ENCODE assay signal across 10 cellular contexts in genomic region chr13:37515226-37515625, GRCh38.
"Had no signal": no experiment of that assay in that cellular context is flagged by ENCODE, and none has a peak within 500 bp of the region (broad histone marks: within the 10 kb centered on the region; RNA-seq: fewer than 3 reads in every experiment).

No MANE protein-coding gene starts in this region.

- H3K9ac ChIP-seq: GM23248 had no signal

- H3K36me3 ChIP-seq: HAP-1 had no signal

- H3K4me1 Mint-ChIP-seq: IgD-negative memory B cell had no signal

- H3K9me3 Mint-ChIP-seq: HFFc6 had no signal

- H3K27ac ChIP-seq: GM23248, HL-60 had no signal

- H3K4me3 Mint-ChIP-seq: HFFc6, IgD-negative memory B cell had no signal

- DNase-seq: GM23248, GOT3, H7, HFFc6, KBM-7 had no signal

- H2AFZ ChIP-seq: GM23248 had no signal

- H3K36me3 Mint-ChIP-seq: IgD-negative memory B cell had no signal

- H3K27ac Mint-ChIP-seq: HFFc6, IgD-negative memory B cell had no signal

- H3K27me3 Mint-ChIP-seq: IgD-negative memory B cell had no signal

- ATAC-seq: HCT116, HepG2 had no signal

- FAIRE-seq: HepG2 had no signal

- H3K9me3 ChIP-seq: HAP-1 had no signal

- H3K4me3 ChIP-seq: GM23248, HAP-1 had no signal

- H3K4me1 ChIP-seq: HAP-1 had no signal
